ENCODE assay signal across 2 cellular contexts in the genomic region with DNA sequence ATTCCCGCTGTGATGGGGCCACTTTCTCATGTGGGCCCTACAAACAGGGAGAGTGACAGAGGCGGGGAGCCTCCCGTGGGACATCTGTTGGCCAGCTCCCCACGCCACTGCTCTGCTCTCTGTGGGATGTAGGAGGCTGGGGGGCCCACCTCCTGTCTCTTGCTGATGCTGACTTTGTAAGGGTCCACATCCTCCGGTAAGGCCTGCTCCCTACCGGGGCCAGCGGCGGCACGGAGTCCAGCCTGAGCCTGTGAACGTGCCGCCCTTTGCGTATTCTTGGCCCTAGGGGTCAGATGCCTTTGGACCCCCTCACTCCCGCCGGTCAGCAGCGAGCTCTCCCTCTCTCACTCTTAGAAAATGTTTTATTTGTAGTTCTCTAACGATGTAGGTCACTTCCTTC.
TF ChIP-seq lines count a peak whose summit lies in the region.

No MANE protein-coding gene starts in this region.

TF ChIP-seq in HepG2, 621 proteins besides CTCF, POLR2A, EP300 and RAD21 (continued from another document and continues in another):
- TF ChIP-seq, protein P1, sequence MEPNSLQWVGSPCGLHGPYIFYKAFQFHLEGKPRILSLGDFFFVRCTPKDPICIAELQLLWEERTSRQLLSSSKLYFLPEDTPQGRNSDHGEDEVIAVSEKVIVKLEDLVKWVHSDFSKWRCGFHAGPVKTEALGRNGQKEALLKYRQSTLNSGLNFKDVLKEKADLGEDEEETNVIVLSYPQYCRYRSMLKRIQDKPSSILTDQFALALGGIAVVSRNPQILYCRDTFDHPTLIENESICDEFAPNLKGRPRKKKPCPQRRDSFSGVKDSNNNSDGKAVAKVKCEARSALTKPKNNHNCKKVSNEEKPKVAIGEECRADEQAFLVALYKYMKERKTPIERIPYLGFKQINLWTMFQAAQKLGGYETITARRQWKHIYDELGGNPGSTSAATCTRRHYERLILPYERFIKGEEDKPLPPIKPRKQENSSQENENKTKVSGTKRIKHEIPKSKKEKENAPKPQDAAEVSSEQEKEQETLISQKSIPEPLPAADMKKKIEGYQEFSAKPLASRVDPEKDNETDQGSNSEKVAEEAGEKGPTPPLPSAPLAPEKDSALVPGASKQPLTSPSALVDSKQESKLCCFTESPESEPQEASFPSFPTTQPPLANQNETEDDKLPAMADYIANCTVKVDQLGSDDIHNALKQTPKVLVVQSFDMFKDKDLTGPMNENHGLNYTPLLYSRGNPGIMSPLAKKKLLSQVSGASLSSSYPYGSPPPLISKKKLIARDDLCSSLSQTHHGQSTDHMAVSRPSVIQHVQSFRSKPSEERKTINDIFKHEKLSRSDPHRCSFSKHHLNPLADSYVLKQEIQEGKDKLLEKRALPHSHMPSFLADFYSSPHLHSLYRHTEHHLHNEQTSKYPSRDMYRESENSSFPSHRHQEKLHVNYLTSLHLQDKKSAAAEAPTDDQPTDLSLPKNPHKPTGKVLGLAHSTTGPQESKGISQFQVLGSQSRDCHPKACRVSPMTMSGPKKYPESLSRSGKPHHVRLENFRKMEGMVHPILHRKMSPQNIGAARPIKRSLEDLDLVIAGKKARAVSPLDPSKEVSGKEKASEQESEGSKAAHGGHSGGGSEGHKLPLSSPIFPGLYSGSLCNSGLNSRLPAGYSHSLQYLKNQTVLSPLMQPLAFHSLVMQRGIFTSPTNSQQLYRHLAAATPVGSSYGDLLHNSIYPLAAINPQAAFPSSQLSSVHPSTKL (CRISPR knock-in tag; IDR thresholded peaks at IDR 0.05): 0 out of 2 replicates have a peak, but pooled peaks have one; percentile 12
- peak; percentile 32; the same call in 1 of the 2 replicates for TF ChIP-seq HNF4A (CRISPR knock-in tag; IDR thresholded peaks at IDR 0.05)
- no peak for TF ChIP-seq NCOA2 (CRISPR knock-in tag; IDR thresholded peaks at IDR 0.05)
- peak; percentile 68; the same call in 1 of the 2 replicates for TF ChIP-seq ZBTB7B (CRISPR knock-in tag; IDR thresholded peaks at IDR 0.05)
- TF ChIP-seq JUNB (CRISPR knock-in tag; IDR thresholded peaks at IDR 0.05; ENCODE audit: borderline replicate concordance): no peak
- TF ChIP-seq, protein P2, sequence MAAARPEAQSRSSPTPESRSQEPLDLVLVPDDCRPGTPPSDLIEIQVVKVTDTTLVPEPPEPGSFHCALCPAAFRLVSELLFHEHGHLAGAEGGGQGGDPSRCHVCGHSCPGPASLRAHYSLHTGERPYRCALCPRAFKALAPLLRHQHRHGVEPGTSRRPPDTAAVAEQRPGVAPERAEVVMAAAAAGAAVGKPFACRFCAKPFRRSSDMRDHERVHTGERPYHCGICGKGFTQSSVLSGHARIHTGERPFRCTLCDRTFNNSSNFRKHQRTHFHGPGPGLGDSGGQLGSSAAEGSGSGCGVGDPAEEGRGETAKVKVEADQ (CRISPR knock-in tag; IDR thresholded peaks at IDR 0.05; ENCODE audit: borderline replicate concordance): no peak
- TF ChIP-seq, protein P3, sequence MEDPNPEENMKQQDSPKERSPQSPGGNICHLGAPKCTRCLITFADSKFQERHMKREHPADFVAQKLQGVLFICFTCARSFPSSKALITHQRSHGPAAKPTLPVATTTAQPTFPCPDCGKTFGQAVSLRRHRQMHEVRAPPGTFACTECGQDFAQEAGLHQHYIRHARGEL (CRISPR knock-in tag; IDR thresholded peaks at IDR 0.05): no peak
- 0 out of 2 replicates have a peak, but pooled peaks have one; percentile 23 for TF ChIP-seq ZBTB38 (CRISPR knock-in tag; IDR thresholded peaks at IDR 0.05)
- TF ChIP-seq KMT2A (CRISPR knock-in tag; IDR thresholded peaks at IDR 0.05): no peak
- no peak for TF ChIP-seq ZNF629 (CRISPR knock-in tag; conservative IDR thresholded peaks at IDR 0.05)
- no peak for TF ChIP-seq ZNF792 (CRISPR knock-in tag; IDR thresholded peaks at IDR 0.05)
- no peak for TF ChIP-seq ESRRA (CRISPR knock-in tag; IDR thresholded peaks at IDR 0.05; ENCODE audit: low read depth)
- TF ChIP-seq ZIK1 (CRISPR knock-in tag; IDR thresholded peaks at IDR 0.05; ENCODE audit: borderline replicate concordance, low read depth): no peak
- TF ChIP-seq ZNF33B (CRISPR knock-in tag; IDR thresholded peaks at IDR 0.05): no peak
- TF ChIP-seq NFKBIZ (CRISPR knock-in tag; IDR thresholded peaks at IDR 0.05): no peak
- TF ChIP-seq MED8 (CRISPR knock-in tag; IDR thresholded peaks at IDR 0.05; ENCODE audit: insufficient replicate concordance): no peak
- TF ChIP-seq, protein P4, sequence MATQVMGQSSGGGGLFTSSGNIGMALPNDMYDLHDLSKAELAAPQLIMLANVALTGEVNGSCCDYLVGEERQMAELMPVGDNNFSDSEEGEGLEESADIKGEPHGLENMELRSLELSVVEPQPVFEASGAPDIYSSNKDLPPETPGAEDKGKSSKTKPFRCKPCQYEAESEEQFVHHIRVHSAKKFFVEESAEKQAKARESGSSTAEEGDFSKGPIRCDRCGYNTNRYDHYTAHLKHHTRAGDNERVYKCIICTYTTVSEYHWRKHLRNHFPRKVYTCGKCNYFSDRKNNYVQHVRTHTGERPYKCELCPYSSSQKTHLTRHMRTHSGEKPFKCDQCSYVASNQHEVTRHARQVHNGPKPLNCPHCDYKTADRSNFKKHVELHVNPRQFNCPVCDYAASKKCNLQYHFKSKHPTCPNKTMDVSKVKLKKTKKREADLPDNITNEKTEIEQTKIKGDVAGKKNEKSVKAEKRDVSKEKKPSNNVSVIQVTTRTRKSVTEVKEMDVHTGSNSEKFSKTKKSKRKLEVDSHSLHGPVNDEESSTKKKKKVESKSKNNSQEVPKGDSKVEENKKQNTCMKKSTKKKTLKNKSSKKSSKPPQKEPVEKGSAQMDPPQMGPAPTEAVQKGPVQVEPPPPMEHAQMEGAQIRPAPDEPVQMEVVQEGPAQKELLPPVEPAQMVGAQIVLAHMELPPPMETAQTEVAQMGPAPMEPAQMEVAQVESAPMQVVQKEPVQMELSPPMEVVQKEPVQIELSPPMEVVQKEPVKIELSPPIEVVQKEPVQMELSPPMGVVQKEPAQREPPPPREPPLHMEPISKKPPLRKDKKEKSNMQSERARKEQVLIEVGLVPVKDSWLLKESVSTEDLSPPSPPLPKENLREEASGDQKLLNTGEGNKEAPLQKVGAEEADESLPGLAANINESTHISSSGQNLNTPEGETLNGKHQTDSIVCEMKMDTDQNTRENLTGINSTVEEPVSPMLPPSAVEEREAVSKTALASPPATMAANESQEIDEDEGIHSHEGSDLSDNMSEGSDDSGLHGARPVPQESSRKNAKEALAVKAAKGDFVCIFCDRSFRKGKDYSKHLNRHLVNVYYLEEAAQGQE (IDR thresholded peaks at IDR 0.05; ENCODE audit: borderline replicate concordance in 1 of 2, low read depth in 1 of 2, low read length in 2 of 2): no peak
- no peak for TF ChIP-seq ZNF619 (CRISPR knock-in tag; IDR thresholded peaks at IDR 0.05)
- no peak for TF ChIP-seq ZNF761 (CRISPR knock-in tag; conservative IDR thresholded peaks at IDR 0.05)
- TF ChIP-seq ZNF225 (CRISPR knock-in tag; IDR thresholded peaks at IDR 0.05): no peak
- no peak for TF ChIP-seq ZNF672 (CRISPR knock-in tag; IDR thresholded peaks at IDR 0.05)

TF ChIP-seq in HEK293, 187 proteins besides CTCF, POLR2A, EP300 and RAD21 (continued from another document):
- TF ChIP-seq ZNF311 (tag by site-specific recombination; IDR thresholded peaks at IDR 0.05; ENCODE audit: borderline replicate concordance): no peak
